8 cellular contexts compared by ENCODE assay signal in genomic region chr15:67105065-67105951, GRCh38. TPM values are rescaled to one million over a fixed set of nuclear protein-coding genes. Genes with fewer than 3 reads are reported as not detected.
DNase-seq lines count a peak whose midpoint lies in the region; ATAC-seq and TF ChIP-seq lines count a peak whose summit lies in the region.

No MANE protein-coding gene starts in this region.

- H3K27me3 Mint-ChIP-seq in T-helper 17 cell, result no peaks in the 10 kb centered on the region

- no peak overlapping the region for H3K4me3 ChIP-seq in gastrocnemius medialis

- peak overlapping the region; percentile 79 for H3K4me3 Mint-ChIP-seq in T-helper 17 cell

- peak; percentile 97 for DNase-seq in GM04504 (ENCODE audit: low read depth)
- DNase-seq in T-helper 17 cell, result no peak
- peak; percentile 98 for DNase-seq in glomerular visceral epithelial cell (ENCODE audit: extremely low spot score)
- peak in 1 of 2 donors; percentile 63 for DNase-seq in gastrocnemius medialis
- no peak for DNase-seq in RPMI8226

- peak in 1 of 5 experiments; percentile 24 for TF ChIP-seq CTCF in gastrocnemius medialis (IDR thresholded peaks at IDR 0.05 in 4 of 5, conservative IDR thresholded peaks at IDR 0.05 in 1 of 5)

- H3K9me3 ChIP-seq in T-helper 17 cell (ENCODE audit: control insufficient read depth, low read length, poor library complexity, severe bottlenecking), result no peaks in the 10 kb centered on the region
- no peaks in the 10 kb centered on the region for H3K9me3 ChIP-seq in gastrocnemius medialis

- peaks cover 10% of the 10 kb centered on the region for H3K36me3 Mint-ChIP-seq in T-helper 17 cell (ENCODE audit: low read depth)

- ATAC-seq in T-helper 17 cell (no peak), gastrocnemius medialis (peak; percentile 23 to 56), GM18909 (IDR thresholded peaks at IDR 0.05; ENCODE audit: poor library complexity, unreplicated experiment) (no peak), GM21423 (IDR thresholded peaks at IDR 0.05; ENCODE audit: unreplicated experiment) (no peak), HG03025 (IDR thresholded peaks at IDR 0.05; ENCODE audit: low FRiP score, unreplicated experiment) (no peak)

- no peak overlapping the region for H3K27ac Mint-ChIP-seq in T-helper 17 cell

- H3K4me1 Mint-ChIP-seq in T-helper 17 cell, result peaks cover 64% of the 10 kb centered on the region

- H3K4me1 ChIP-seq in gastrocnemius medialis, result peaks cover 97 to 99% of the 10 kb centered on the region in 2 donors

- no peaks in the 10 kb centered on the region for H3K36me3 ChIP-seq in gastrocnemius medialis

- in situ Hi-C loops in gastrocnemius medialis (cut with MboI; ENCODE audit: low sequenced_read_pairs in 4 of 4), result no loop called here

- intact Hi-C loops in gastrocnemius medialis (cut with DNase I; ENCODE audit: low total_unique reads), result no loop called here

- H3K27ac ChIP-seq in gastrocnemius medialis, result peak overlapping the region; percentile 73 to 93 (median 82)

- H3K27me3 ChIP-seq in gastrocnemius medialis, result no peaks in the 10 kb centered on the region

- TF ChIP-seq POLR2A in gastrocnemius medialis (IDR thresholded peaks at IDR 0.05), result no peak

RNA-seq across cellular contexts. Expression of gene SMAD3, which starts 39.9 kb away (rescaled TPM):
- 10 to 100 TPM; 79.8 to 82.9 TPM for total RNA-seq in T-helper 17 cell
- 10 to 100 TPM; 15.9 to 61.7 (median 26.3) TPM for total RNA-seq in gastrocnemius medialis

Comparison
In these comparisons a context has a peak if more than half of its experiments do, and no peak if none do; other contexts are left out.
1. DNase-seq: peak in GM04504 (single experiment) and glomerular visceral epithelial cell (single experiment); none in T-helper 17 cell (0 of 3) and RPMI8226 (single experiment).
2. ATAC-seq: peak in gastrocnemius medialis (2 of 2); none in T-helper 17 cell (single experiment), GM18909 (single experiment), GM21423 (single experiment) and HG03025 (single experiment).